ENCODE assay signal across 17 cellular contexts in the genomic region with DNA sequence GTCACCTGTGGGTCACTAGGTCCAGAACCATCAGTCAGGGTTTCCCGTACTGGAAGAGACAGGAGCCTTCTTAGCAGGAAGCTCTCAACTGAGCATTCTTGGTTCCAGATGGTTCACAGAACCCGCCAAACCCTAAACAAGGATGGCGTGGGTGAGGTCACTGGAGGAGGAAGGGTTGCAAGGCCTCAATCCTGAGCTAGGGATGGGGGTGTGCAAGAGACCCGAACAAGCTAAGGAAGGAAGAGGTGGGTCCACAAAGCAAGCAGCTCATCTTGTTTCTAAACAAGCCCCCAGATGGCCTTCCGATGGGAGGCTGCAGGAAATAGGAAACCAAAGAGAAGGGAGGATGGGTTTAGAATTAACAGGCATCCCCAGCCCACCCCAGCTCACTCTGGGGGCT.
DNase-seq lines count a peak whose midpoint lies in the region; ATAC-seq and TF ChIP-seq lines count a peak whose summit lies in the region.
"Had no signal": no experiment of that assay in that cellular context is flagged by ENCODE, and none has a peak within 500 bp of the region (broad histone marks: within the 10 kb centered on the region; RNA-seq: fewer than 3 reads in every experiment).

No MANE protein-coding gene starts in this region.

- ATAC-seq in heart right ventricle = peak in 7 of 8 donors; percentile 30 to 60 (median 49)
- no peak for ATAC-seq in left cardiac atrium
- ATAC-seq in activated CD8-positive, alpha-beta T cell treated with anti-CD3 and anti-CD28 coated beads for 36 hours = no peak
- ATAC-seq in lower lobe of right lung = peak; percentile 31
- no peak for ATAC-seq in HG02938 (IDR thresholded peaks at IDR 0.05; ENCODE audit: unreplicated experiment)
- no peak for ATAC-seq in GM19397 (IDR thresholded peaks at IDR 0.05; ENCODE audit: unreplicated experiment)

- no peaks in the 10 kb centered on the region for H3K9me3 ChIP-seq in heart right ventricle
- H3K9me3 ChIP-seq in lower lobe of right lung = no peaks in the 10 kb centered on the region

- no peaks in the 10 kb centered on the region for H3K9me3 Mint-ChIP-seq in activated CD8-positive, alpha-beta T cell treated with anti-CD3 and anti-CD28 coated beads for 36 hours

- WGBS in heart right ventricle, 2 donors = 51 to 58% methylated on average over 5 of the region's 5 CpGs

- POLR2A ChIA-PET in activated CD8-positive, alpha-beta T cell treated with anti-CD3 and anti-CD28 coated beads for 36 hours (lab: Charles Lee) = interaction anchor here (0.5 to 9.3 kb wide), 5 partner anchors 15 to 188 kb away, joined by 3 to 81 read pairs (median 3); no protein-coding TSS in a partner anchor

- no peak overlapping the region for H3K4me3 Mint-ChIP-seq in activated CD8-positive, alpha-beta T cell treated with anti-CD3 and anti-CD28 coated beads for 36 hours

- TF ChIP-seq CTCF in heart right ventricle (IDR thresholded peaks at IDR 0.05) (no peak), lower lobe of right lung (IDR thresholded peaks at IDR 0.05) (no peak)
- no peak for TF ChIP-seq CTCF in activated CD8-positive, alpha-beta T cell treated with anti-CD3 and anti-CD28 coated beads for 36 hours (IDR thresholded peaks at IDR 0.05)

- H3K27me3 ChIP-seq in heart right ventricle = no peaks in the 10 kb centered on the region
- H3K27me3 ChIP-seq in lower lobe of right lung (ENCODE audit: low read depth) = no peaks in the 10 kb centered on the region

- CTCF ChIA-PET in activated CD8-positive, alpha-beta T cell treated with anti-CD3 and anti-CD28 coated beads for 36 hours (lab: Charles Lee) = interaction anchor here (0.8 to 2.5 kb wide), 2 partner anchors 18 to 115 kb away, joined by 3 to 7 read pairs; no protein-coding TSS in a partner anchor

- H3K36me3 Mint-ChIP-seq in activated CD8-positive, alpha-beta T cell treated with anti-CD3 and anti-CD28 coated beads for 36 hours (ENCODE audit: low read depth) = peaks cover 65% of the 10 kb centered on the region

- H3K36me3 ChIP-seq in heart right ventricle (peaks cover 0 to 76% (median 0%) of the 10 kb centered on the region in 9 donors), lower lobe of right lung (peaks cover 17% of the 10 kb centered on the region)

- DNase-seq in heart right ventricle = no peak
- no peak for DNase-seq in left cardiac atrium
- DNase-seq in activated CD8-positive, alpha-beta T cell treated with anti-CD3 and anti-CD28 coated beads for 36 hours = no peak
- no peak for DNase-seq in lower lobe of right lung
- DNase-seq in NCI-H128 (lab: John Stamatoyannopoulos, UW; ENCODE audit: unreplicated experiment) = no peak
- DNase-seq: activated CD4-positive, CD25-positive, alpha-beta regulatory T cell; activated naive CD4-positive, alpha-beta T cell; Calu3; HCEC 1CT; kidney glomerular epithelial cell; NCI-H526 treated with DMSO at 0.1 percent for 48 hours; nucleus accumbens; SHP77; stimulated activated naive CD4-positive, alpha-beta T cell treated with Interleukin-2 at 50 U/mL for 16 hours; T-helper 2 cell had no signal

- H3K27ac ChIP-seq in heart right ventricle (peak overlapping the region in 2 of 10 donors; percentile 13 to 44), lower lobe of right lung (peak overlapping the region; percentile 68)

- no peak overlapping the region for H3K4me3 ChIP-seq in heart right ventricle
- H3K4me3 ChIP-seq in lower lobe of right lung = no peak overlapping the region

- H3K27me3 Mint-ChIP-seq in activated CD8-positive, alpha-beta T cell treated with anti-CD3 and anti-CD28 coated beads for 36 hours = no peaks in the 10 kb centered on the region

- peak overlapping the region; percentile 35 for H3K27ac Mint-ChIP-seq in activated CD8-positive, alpha-beta T cell treated with anti-CD3 and anti-CD28 coated beads for 36 hours

- intact Hi-C loops in heart right ventricle (cut with DNase I) (no loop called here), left cardiac atrium (cut with DNase I) (no loop called here), lower lobe of right lung (cut with DNase I) (no loop called here)
- intact Hi-C loops in activated CD8-positive, alpha-beta T cell treated with anti-CD3 and anti-CD28 coated beads for 36 hours (cut with micrococcal nuclease) = loop anchor here (5.0 kb wide), 1 partner anchor 47 kb away; no protein-coding TSS in a partner anchor

- H3K4me1 ChIP-seq in heart right ventricle = peaks cover 5 to 67% (median 41%) of the 10 kb centered on the region in 9 donors
- peaks cover 68% of the 10 kb centered on the region for H3K4me1 ChIP-seq in lower lobe of right lung

- peaks cover 69% of the 10 kb centered on the region for H3K4me1 Mint-ChIP-seq in activated CD8-positive, alpha-beta T cell treated with anti-CD3 and anti-CD28 coated beads for 36 hours (ENCODE audit: low read depth)

Comparison
In these comparisons a context has a peak if more than half of its experiments do, and no peak if none do; other contexts are left out.
1. ATAC-seq: peak in heart right ventricle (7 of 8) and lower lobe of right lung (2 of 2); none in left cardiac atrium (0 of 2), activated CD8-positive, alpha-beta T cell treated with anti-CD3 and anti-CD28 coated beads for 36 hours (single experiment), HG02938 (single experiment) and GM19397 (single experiment).